Comparison of ENCODE assay signal across 2 cellular contexts in the genomic region with DNA sequence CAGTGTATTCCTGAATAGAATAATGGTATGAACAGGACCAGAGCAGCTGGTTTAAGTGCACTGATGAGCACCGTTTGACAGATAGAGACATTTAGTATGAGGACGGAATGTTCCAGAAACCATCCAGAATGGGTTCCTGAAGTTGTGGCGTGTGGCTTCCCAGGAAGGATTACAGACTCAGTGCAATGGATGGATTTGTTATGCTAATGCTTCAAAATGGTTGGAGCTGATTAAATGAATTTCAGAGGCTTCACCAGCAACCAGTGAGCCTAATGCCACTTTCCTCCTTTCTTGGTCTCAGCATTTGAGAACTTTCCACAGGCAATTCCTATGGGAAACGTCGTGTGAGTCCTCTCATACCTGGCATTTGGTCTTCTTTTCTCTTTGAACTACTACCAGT.
TF ChIP-seq lines count a peak whose summit lies in the region.

No MANE protein-coding gene starts in this region.

TF ChIP-seq in SK-N-SH, 30 proteins besides CTCF, POLR2A, EP300 and RAD21:
- TF ChIP-seq JUND (IDR thresholded peaks at IDR 0.05): no peak
- TF ChIP-seq SIN3A (IDR thresholded peaks at IDR 0.05; ENCODE audit: borderline replicate concordance, low read depth, low read length): 0 out of 2 replicates have a peak, but pooled peaks have one; percentile 8
- TF ChIP-seq SMC3 (IDR thresholded peaks at IDR 0.05; ENCODE audit: low read depth, low read length): no peak

TF ChIP-seq in H1, 55 proteins besides CTCF, POLR2A, EP300 and RAD21:
- no peak for TF ChIP-seq CBX8 (IDR thresholded peaks at IDR 0.05; ENCODE audit: borderline replicate concordance, low read depth, low read length)
- TF ChIP-seq SP1 (IDR thresholded peaks at IDR 0.05; ENCODE audit: low read depth, low read length): no peak
- no peak for TF ChIP-seq CHD2 (IDR thresholded peaks at IDR 0.05; ENCODE audit: low read length)
- TF ChIP-seq, protein P1, sequence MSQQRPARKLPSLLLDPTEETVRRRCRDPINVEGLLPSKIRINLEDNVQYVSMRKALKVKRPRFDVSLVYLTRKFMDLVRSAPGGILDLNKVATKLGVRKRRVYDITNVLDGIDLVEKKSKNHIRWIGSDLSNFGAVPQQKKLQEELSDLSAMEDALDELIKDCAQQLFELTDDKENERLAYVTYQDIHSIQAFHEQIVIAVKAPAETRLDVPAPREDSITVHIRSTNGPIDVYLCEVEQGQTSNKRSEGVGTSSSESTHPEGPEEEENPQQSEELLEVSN (IDR thresholded peaks at IDR 0.05): no peak
- TF ChIP-seq SAP30 (IDR thresholded peaks at IDR 0.05; ENCODE audit: insufficient read depth, insufficient replicate concordance, low read length): no peak
- TF ChIP-seq RFX5 (IDR thresholded peaks at IDR 0.05; ENCODE audit: borderline replicate concordance, low read depth, low read length): no peak
- TF ChIP-seq KDM5A (IDR thresholded peaks at IDR 0.05; ENCODE audit: low read length): no peak
- TF ChIP-seq NANOG (IDR thresholded peaks at IDR 0.05; ENCODE audit: insufficient read depth, low read depth, low read length, poor library complexity, severe bottlenecking): no peak
- no peak for TF ChIP-seq CREB1 (IDR thresholded peaks at IDR 0.05)
- TF ChIP-seq TBP (IDR thresholded peaks at IDR 0.05; ENCODE audit: low read depth, low read length): no peak
- TF ChIP-seq RNF2 (IDR thresholded peaks at IDR 0.05; ENCODE audit: borderline replicate concordance, low read depth, low read length, missing control alignments, poor library complexity, severe bottlenecking): no peak
- TF ChIP-seq CTBP2 (IDR thresholded peaks at IDR 0.05; ENCODE audit: borderline replicate concordance, insufficient read depth, insufficient read length, low read length): no peak
